ENCODE assay signal across 22 cellular contexts in the genomic region with DNA sequence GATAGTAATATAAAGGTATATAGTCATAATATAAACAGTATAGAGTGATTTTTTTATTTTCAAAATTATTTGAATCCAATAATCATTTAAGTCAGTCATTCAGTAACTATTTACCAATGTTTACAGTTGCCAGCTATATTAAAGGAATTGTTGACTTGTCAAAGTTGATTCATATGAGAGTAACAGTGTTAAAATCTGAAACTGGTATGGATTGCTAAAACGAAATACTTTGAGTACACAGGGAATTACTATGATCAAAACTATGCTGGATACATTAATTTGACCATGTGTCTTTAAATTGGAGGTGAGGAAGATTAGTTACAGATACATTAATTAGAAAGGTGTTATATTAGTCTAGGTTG.
"Had no signal": no experiment of that assay in that cellular context is flagged by ENCODE, and none has a peak within 500 bp of the region (broad histone marks: within the 10 kb centered on the region; RNA-seq: fewer than 3 reads in every experiment).

No MANE protein-coding gene starts in this region.

- H3K4me3 ChIP-seq: ascending aorta, esophagus muscularis mucosa, gastroesophageal sphincter, heart left ventricle, left lung, prostate gland, right atrium auricular region, testis, upper lobe of left lung had no signal

- H3K27ac Mint-ChIP-seq: activated CD4-positive, alpha-beta memory T cell treated with anti-CD3 and anti-CD28 coated beads, Interleukin-2, amount 10 ng/mL, durations not matched to agents 7 days and 5 days; nephron progenitor cell; stimulated activated effector memory CD8-positive, alpha-beta T cell treated with anti-CD3 and anti-CD28 coated beads, Interleukin-12 subunit alpha, Interleukin-12 subunit beta, amount 100 ng/mL, for 72 hours had no signal

- DNase-seq: activated CD4-positive, alpha-beta memory T cell treated with anti-CD3 and anti-CD28 coated beads, Interleukin-2, amount 10 ng/mL, durations not matched to agents 7 days and 5 days; activated CD4-positive, alpha-beta T cell treated with anti-CD3 and anti-CD28 coated beads for 48 hours; activated effector memory CD4-positive, alpha-beta T cell treated with anti-CD3 and anti-CD28 coated beads, Interleukin-2, amount 50 U/mL, for 16 hours; activated naive CD4-positive, alpha-beta T cell treated with anti-CD3 and anti-CD28 coated beads, Interleukin-2, amount 50 U/mL, for 16 hours; activated T-cell treated with anti-CD3 and anti-CD28 coated beads, Interleukin-2, amount 50 U/mL, for 4 hours; dermis blood vessel endothelial cell; effector memory CD4-positive, alpha-beta T cell; heart left ventricle; kidney; left lung; midbrain; nephron progenitor cell; occipital lobe; stimulated activated CD4-positive, alpha-beta T cell treated with anti-CD3 and anti-CD28 coated beads, Interleukin-4, amount 100 ng/mL, for 1 hour; testis; upper lobe of left lung had no signal

- H3K4me3 Mint-ChIP-seq: activated CD4-positive, alpha-beta memory T cell treated with anti-CD3 and anti-CD28 coated beads, Interleukin-2, amount 10 ng/mL, durations not matched to agents 7 days and 5 days; activated T-cell treated with anti-CD3 and anti-CD28 coated beads, Interleukin-2, amount 50 U/mL, for 4 hours; nephron progenitor cell; stimulated activated effector memory CD8-positive, alpha-beta T cell treated with anti-CD3 and anti-CD28 coated beads, Interleukin-12 subunit alpha, Interleukin-12 subunit beta, amount 100 ng/mL, for 72 hours had no signal

- H3K36me3 ChIP-seq: ascending aorta, esophagus muscularis mucosa, gastroesophageal sphincter, heart left ventricle, left lung, prostate gland, right atrium auricular region, upper lobe of left lung had no signal

- H3K4me1 Mint-ChIP-seq: activated CD4-positive, alpha-beta memory T cell treated with anti-CD3 and anti-CD28 coated beads, Interleukin-2, amount 10 ng/mL, durations not matched to agents 7 days and 5 days; nephron progenitor cell; stimulated activated effector memory CD8-positive, alpha-beta T cell treated with anti-CD3 and anti-CD28 coated beads, Interleukin-12 subunit alpha, Interleukin-12 subunit beta, amount 100 ng/mL, for 72 hours had no signal

- H3K27me3 Mint-ChIP-seq: activated CD4-positive, alpha-beta memory T cell treated with anti-CD3 and anti-CD28 coated beads, Interleukin-2, amount 10 ng/mL, durations not matched to agents 7 days and 5 days had no signal

- ATAC-seq: activated T-cell treated with anti-CD3 and anti-CD28 coated beads, Interleukin-2, amount 50 U/mL, for 4 hours; gastroesophageal sphincter; heart left ventricle; stimulated activated effector memory CD8-positive, alpha-beta T cell treated with anti-CD3 and anti-CD28 coated beads, Interleukin-12 subunit alpha, Interleukin-12 subunit beta, amount 100 ng/mL, for 72 hours had no signal

- H3K27ac ChIP-seq: ascending aorta, esophagus muscularis mucosa, gastroesophageal sphincter, heart left ventricle, left lung, prostate gland, right atrium auricular region, testis, upper lobe of left lung had no signal

- H3K27me3 ChIP-seq: ascending aorta, esophagus muscularis mucosa, gastroesophageal sphincter, heart left ventricle, left lung, right atrium auricular region, testis, upper lobe of left lung had no signal

- H3K9me3 ChIP-seq: ascending aorta, esophagus muscularis mucosa, gastroesophageal sphincter, heart left ventricle, left lung, prostate gland, right atrium auricular region, testis, upper lobe of left lung had no signal

- H3K9me3 Mint-ChIP-seq: activated T-cell treated with anti-CD3 and anti-CD28 coated beads, Interleukin-2, amount 50 U/mL, for 4 hours; nephron progenitor cell; stimulated activated effector memory CD8-positive, alpha-beta T cell treated with anti-CD3 and anti-CD28 coated beads, Interleukin-12 subunit alpha, Interleukin-12 subunit beta, amount 100 ng/mL, for 72 hours had no signal

- H3K36me3 Mint-ChIP-seq: stimulated activated effector memory CD8-positive, alpha-beta T cell treated with anti-CD3 and anti-CD28 coated beads, Interleukin-12 subunit alpha, Interleukin-12 subunit beta, amount 100 ng/mL, for 72 hours had no signal

- H3K4me1 ChIP-seq: ascending aorta, gastroesophageal sphincter, left lung, prostate gland, right atrium auricular region, testis had no signal
